Comparison of ENCODE assay signal across 28 cellular contexts in the genomic region with DNA sequence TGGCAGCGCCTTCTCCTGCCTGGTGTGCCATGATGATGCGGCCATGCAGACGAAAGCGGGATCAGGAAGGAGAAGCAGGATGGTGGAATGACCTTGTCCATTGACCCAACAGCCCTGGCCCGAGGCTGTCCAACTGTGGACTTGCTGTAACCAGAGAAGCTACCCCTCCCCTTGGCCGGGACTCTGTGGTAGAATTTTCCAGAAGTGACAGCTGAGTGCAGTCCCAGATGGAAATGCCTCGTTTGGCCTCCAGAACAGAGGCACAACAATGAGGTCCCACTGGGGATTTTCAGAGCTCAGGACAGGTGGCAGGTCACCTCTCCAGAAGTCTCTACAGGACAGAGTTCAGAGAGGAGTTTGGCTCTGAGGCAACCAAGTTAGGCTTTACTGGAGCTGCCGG.
"Had no signal": no experiment of that assay in that cellular context is flagged by ENCODE, and none has a peak within 500 bp of the region (broad histone marks: within the 10 kb centered on the region; RNA-seq: fewer than 3 reads in every experiment).

No MANE protein-coding gene starts in this region.

- H3K36me3 ChIP-seq: colonic mucosa, esophagus muscularis mucosa, esophagus squamous epithelium, gastrocnemius medialis, gastroesophageal sphincter, heart left ventricle, heart right ventricle had no signal

- FAIRE-seq: colon, endometrium, endothelial cell of umbilical vein, frontal cortex had no signal

- DNase-seq: colonic mucosa; cortex of kidney; dermis blood vessel endothelial cell; dorsolateral prefrontal cortex; effector CD4-positive, alpha-beta T cell; effector CD8-positive, alpha-beta T cell; effector memory CD4-positive, alpha-beta T cell; effector memory CD8-positive, alpha-beta T cell; endodermal cell; erythroblast; esophagus squamous epithelium; foreskin fibroblast; foreskin keratinocyte; foreskin melanocyte; gastrocnemius medialis; glutamatergic neuron; head of caudate nucleus; heart left ventricle; heart right ventricle had no signal

- H3K4me3 ChIP-seq: colonic mucosa, coronary artery, dorsolateral prefrontal cortex, esophagus muscularis mucosa, esophagus squamous epithelium, gastrocnemius medialis, gastroesophageal sphincter, heart left ventricle, heart right ventricle had no signal

- H3K9me3 ChIP-seq: colonic mucosa, esophagus muscularis mucosa, esophagus squamous epithelium, gastrocnemius medialis, gastroesophageal sphincter, heart left ventricle, heart right ventricle had no signal

- ATAC-seq: effector memory CD8-positive, alpha-beta T cell; esophagus mucosa; foreskin keratinocyte; gastrocnemius medialis; gastroesophageal sphincter; heart left ventricle; heart right ventricle had no signal

- H3K27ac ChIP-seq: colonic mucosa, coronary artery, dorsolateral prefrontal cortex, epithelial cell of prostate, esophagus muscularis mucosa, esophagus squamous epithelium, foreskin keratinocyte, gastrocnemius medialis, gastroesophageal sphincter, heart left ventricle, heart right ventricle had no signal

- H3K4me1 ChIP-seq: colonic mucosa, esophagus squamous epithelium, foreskin keratinocyte, gastrocnemius medialis, heart left ventricle, heart right ventricle had no signal

- H3K27me3 ChIP-seq: colonic mucosa, esophagus muscularis mucosa, esophagus squamous epithelium, foreskin keratinocyte, gastrocnemius medialis, gastroesophageal sphincter had no signal
